17 cellular contexts compared by ENCODE assay signal in the genomic region with DNA sequence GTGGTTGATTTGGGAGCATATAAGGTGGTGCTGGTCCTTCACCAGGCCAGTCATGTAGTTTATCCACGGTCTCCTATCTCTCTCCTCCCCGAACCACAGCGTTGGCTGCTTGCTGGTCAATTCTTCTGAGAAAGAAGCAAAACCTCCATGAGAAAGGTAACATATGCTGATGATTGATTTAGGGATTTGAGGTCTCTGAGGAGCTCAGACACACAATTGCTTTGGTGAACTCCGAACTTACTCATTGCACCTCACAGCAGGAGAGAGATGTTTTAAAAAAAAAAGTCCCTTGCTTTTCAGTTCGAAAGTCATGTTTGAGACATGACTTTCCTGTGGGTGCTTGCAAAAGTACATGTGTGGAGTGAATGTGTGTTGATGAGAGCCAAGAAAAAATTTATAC.
"Had no signal": no experiment of that assay in that cellular context is flagged by ENCODE, and none has a peak within 500 bp of the region (broad histone marks: within the 10 kb centered on the region; RNA-seq: fewer than 3 reads in every experiment).

No MANE protein-coding gene starts in this region.

- H3K36me3 Mint-ChIP-seq: activated naive CD4-positive, alpha-beta T cell treated with anti-CD3 and anti-CD28 coated beads, Interleukin-2, amount 50 U/mL, for 72 hours; WTC11 had no signal

- H3K27me3 ChIP-seq: brain microvascular endothelial cell, hepatocyte, right lobe of liver, upper lobe of left lung had no signal

- H3K4me1 Mint-ChIP-seq: activated CD4-positive, alpha-beta T cell treated with anti-CD3 and anti-CD28 coated beads, Interleukin-2, amount 10 ng/mL, durations not matched to agents 24 days and 14 days had no signal

- H3K9me3 Mint-ChIP-seq: activated CD4-positive, alpha-beta T cell treated with anti-CD3 and anti-CD28 coated beads, Interleukin-2, amount 10 ng/mL, durations not matched to agents 24 days and 14 days; activated naive CD4-positive, alpha-beta T cell treated with anti-CD3 and anti-CD28 coated beads, Interleukin-2, amount 50 U/mL, for 72 hours; WTC11 had no signal

- H3K36me3 ChIP-seq: brain microvascular endothelial cell, prostate gland, right lobe of liver, upper lobe of left lung had no signal

- H3K4me3 ChIP-seq: hepatocyte, prostate gland, right lobe of liver, upper lobe of left lung had no signal

- H3K27ac ChIP-seq: brain microvascular endothelial cell, hepatocyte, prostate gland, upper lobe of left lung had no signal

- H3K4me3 Mint-ChIP-seq: activated CD4-positive, alpha-beta T cell treated with anti-CD3 and anti-CD28 coated beads, Interleukin-2, amount 10 ng/mL, durations not matched to agents 24 days and 14 days; endodermal cell; nephron; WTC11 had no signal

- DNase-seq: activated CD4-positive, alpha-beta T cell treated with anti-CD3 and anti-CD28 coated beads, Interleukin-2, amount 10 ng/mL, durations not matched to agents 24 days and 14 days; activated effector memory CD4-positive, alpha-beta T cell treated with Interleukin-2 at 50 U/mL for 16 hours; activated T-cell treated with anti-CD3 and anti-CD28 coated beads for 4 hours; amniotic stem cell; brain microvascular endothelial cell; cerebellar nuclear complex; endodermal cell; mesendoderm; occipital lobe; right lobe of liver; stimulated activated naive CD4-positive, alpha-beta T cell treated with Interleukin-2 at 50 U/mL for 16 hours; upper lobe of left lung had no signal

- H3K4me1 ChIP-seq: prostate gland, right lobe of liver, upper lobe of left lung had no signal

- H3K27ac Mint-ChIP-seq: activated CD4-positive, alpha-beta T cell treated with anti-CD3 and anti-CD28 coated beads, Interleukin-2, amount 10 ng/mL, durations not matched to agents 24 days and 14 days; activated naive CD4-positive, alpha-beta T cell treated with anti-CD3 and anti-CD28 coated beads, Interleukin-2, amount 50 U/mL, for 72 hours; endodermal cell; nephron; WTC11 had no signal

- H3K9me3 ChIP-seq: prostate gland, right lobe of liver, upper lobe of left lung had no signal

- ATAC-seq: WTC11 had no signal
